In the genomic region with DNA sequence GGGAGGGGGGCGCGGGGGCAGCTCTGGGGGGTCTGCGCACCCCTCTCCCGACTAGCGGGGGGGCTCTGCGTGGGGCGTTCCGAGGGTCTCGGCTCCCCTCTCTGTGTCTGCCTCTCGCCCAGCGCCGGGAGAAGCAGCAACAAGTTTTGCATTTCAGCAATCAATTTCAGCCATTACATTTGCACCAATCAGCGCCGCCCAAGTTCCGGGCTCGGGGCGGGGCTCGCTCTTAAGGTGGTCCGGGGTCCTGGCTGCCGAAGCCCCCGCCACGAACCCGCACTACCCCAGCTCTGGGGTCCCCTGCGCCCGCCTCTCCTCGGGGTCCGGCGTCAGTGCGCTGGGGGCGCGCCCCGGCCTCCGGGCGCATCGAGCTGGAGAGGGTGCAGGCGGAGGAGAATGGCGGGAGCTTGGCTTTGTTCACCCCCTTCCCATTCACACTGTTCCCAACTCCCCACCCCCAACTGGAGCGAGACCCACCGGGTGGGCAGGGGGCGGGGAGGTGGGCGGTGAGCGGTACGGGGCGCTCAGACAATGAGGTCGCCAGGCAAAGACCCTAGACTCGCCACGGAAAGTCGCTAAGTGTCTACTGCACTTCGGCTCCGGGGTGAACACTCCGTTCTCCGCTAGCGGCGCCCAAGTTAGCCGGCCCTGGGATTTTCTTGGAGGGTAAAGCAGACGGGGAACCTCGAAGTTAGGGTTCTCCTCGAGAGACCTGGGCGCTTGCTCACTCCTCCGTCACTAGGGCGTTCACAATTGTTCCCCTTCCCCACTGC, we compare ENCODE assay signal across 1 cellular context.
TF ChIP-seq lines count a peak whose summit lies in the region.

A gene (minus strand): TSS at position 141 of the 773 bp plus-strand sequence. CDS start 1,213 bp downstream, outside the sequence.

TF ChIP-seq in HEK293, 187 proteins besides CTCF, POLR2A, EP300 and RAD21 (continued from another document and continues in another):
- TF ChIP-seq, protein P1, sequence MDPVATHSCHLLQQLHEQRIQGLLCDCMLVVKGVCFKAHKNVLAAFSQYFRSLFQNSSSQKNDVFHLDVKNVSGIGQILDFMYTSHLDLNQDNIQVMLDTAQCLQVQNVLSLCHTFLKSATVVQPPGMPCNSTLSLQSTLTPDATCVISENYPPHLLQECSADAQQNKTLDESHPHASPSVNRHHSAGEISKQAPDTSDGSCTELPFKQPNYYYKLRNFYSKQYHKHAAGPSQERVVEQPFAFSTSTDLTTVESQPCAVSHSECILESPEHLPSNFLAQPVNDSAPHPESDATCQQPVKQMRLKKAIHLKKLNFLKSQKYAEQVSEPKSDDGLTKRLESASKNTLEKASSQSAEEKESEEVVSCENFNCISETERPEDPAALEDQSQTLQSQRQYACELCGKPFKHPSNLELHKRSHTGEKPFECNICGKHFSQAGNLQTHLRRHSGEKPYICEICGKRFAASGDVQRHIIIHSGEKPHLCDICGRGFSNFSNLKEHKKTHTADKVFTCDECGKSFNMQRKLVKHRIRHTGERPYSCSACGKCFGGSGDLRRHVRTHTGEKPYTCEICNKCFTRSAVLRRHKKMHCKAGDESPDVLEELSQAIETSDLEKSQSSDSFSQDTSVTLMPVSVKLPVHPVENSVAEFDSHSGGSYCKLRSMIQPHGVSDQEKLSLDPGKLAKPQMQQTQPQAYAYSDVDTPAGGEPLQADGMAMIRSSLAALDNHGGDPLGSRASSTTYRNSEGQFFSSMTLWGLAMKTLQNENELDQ (tag by site-specific recombination; IDR thresholded peaks at IDR 0.05; ENCODE audit: low read depth) = no peak
- no peak for TF ChIP-seq OVOL3 (tag by site-specific recombination; IDR thresholded peaks at IDR 0.05)
- TF ChIP-seq ZNF664 (tag by site-specific recombination; IDR thresholded peaks at IDR 0.05) = no peak
- TF ChIP-seq, protein P2, sequence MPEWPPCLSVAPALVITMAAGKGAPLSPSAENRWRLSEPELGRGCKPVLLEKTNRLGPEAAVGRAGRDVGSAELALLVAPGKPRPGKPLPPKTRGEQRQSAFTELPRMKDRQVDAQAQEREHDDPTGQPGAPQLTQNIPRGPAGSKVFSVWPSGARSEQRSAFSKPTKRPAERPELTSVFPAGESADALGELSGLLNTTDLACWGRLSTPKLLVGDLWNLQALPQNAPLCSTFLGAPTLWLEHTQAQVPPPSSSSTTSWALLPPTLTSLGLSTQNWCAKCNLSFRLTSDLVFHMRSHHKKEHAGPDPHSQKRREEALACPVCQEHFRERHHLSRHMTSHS (tag by site-specific recombination; IDR thresholded peaks at IDR 0.05) = no peak
- no peak for TF ChIP-seq ZNF175 (tag by site-specific recombination; IDR thresholded peaks at IDR 0.05)
- TF ChIP-seq ZXDB (tag by site-specific recombination; IDR thresholded peaks at IDR 0.05) = no peak
- TF ChIP-seq, protein P3, sequence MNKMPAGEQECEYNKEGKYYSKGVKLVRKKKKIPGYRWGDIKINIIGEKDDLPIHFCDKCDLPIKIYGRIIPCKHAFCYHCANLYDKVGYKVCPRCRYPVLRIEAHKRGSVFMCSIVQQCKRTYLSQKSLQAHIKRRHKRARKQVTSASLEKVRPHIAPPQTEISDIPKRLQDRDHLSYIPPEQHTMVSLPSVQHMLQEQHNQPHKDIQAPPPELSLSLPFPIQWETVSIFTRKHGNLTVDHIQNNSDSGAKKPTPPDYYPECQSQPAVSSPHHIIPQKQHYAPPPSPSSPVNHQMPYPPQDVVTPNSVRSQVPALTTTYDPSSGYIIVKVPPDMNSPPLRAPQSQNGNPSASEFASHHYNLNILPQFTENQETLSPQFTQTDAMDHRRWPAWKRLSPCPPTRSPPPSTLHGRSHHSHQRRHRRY (tag by site-specific recombination; IDR thresholded peaks at IDR 0.05) = no peak
- TF ChIP-seq HOXA7 (CRISPR knock-in tag; IDR thresholded peaks at IDR 0.05; ENCODE audit: borderline replicate concordance) = no peak
- TF ChIP-seq ZNF610 (tag by site-specific recombination; IDR thresholded peaks at IDR 0.05; ENCODE audit: borderline replicate concordance) = no peak
- no peak for TF ChIP-seq ZBTB7A (tag by site-specific recombination; IDR thresholded peaks at IDR 0.05; ENCODE audit: low read depth)
- TF ChIP-seq, protein P4, sequence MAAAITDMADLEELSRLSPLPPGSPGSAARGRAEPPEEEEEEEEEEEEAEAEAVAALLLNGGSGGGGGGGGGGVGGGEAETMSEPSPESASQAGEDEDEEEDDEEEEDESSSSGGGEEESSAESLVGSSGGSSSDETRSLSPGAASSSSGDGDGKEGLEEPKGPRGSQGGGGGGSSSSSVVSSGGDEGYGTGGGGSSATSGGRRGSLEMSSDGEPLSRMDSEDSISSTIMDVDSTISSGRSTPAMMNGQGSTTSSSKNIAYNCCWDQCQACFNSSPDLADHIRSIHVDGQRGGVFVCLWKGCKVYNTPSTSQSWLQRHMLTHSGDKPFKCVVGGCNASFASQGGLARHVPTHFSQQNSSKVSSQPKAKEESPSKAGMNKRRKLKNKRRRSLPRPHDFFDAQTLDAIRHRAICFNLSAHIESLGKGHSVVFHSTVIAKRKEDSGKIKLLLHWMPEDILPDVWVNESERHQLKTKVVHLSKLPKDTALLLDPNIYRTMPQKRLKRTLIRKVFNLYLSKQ (tag by site-specific recombination; IDR thresholded peaks at IDR 0.05; ENCODE audit: borderline replicate concordance) = no peak
- TF ChIP-seq ZNF324 (tag by site-specific recombination; IDR thresholded peaks at IDR 0.05) = no peak
- TF ChIP-seq ZNF266 (tag by site-specific recombination; IDR thresholded peaks at IDR 0.05; ENCODE audit: low read depth) = no peak
- no peak for TF ChIP-seq ZNF555 (tag by site-specific recombination; conservative IDR thresholded peaks at IDR 0.05)
- TF ChIP-seq ZBTB1 (tag by site-specific recombination; IDR thresholded peaks at IDR 0.05) = no peak
- TF ChIP-seq ZNF350 (tag by site-specific recombination; IDR thresholded peaks at IDR 0.05) = no peak
- no peak for TF ChIP-seq ZNF776 (tag by site-specific recombination; IDR thresholded peaks at IDR 0.05; ENCODE audit: borderline replicate concordance)
- TF ChIP-seq ZNF473 (tag by site-specific recombination; IDR thresholded peaks at IDR 0.05) = no peak
- TF ChIP-seq ZNF529 (tag by site-specific recombination; IDR thresholded peaks at IDR 0.05; ENCODE audit: insufficient replicate concordance) = no peak
- TF ChIP-seq, protein P5, sequence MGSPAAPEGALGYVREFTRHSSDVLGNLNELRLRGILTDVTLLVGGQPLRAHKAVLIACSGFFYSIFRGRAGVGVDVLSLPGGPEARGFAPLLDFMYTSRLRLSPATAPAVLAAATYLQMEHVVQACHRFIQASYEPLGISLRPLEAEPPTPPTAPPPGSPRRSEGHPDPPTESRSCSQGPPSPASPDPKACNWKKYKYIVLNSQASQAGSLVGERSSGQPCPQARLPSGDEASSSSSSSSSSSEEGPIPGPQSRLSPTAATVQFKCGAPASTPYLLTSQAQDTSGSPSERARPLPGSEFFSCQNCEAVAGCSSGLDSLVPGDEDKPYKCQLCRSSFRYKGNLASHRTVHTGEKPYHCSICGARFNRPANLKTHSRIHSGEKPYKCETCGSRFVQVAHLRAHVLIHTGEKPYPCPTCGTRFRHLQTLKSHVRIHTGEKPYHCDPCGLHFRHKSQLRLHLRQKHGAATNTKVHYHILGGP (tag by site-specific recombination; IDR thresholded peaks at IDR 0.05) = no peak
- TF ChIP-seq, protein P6, sequence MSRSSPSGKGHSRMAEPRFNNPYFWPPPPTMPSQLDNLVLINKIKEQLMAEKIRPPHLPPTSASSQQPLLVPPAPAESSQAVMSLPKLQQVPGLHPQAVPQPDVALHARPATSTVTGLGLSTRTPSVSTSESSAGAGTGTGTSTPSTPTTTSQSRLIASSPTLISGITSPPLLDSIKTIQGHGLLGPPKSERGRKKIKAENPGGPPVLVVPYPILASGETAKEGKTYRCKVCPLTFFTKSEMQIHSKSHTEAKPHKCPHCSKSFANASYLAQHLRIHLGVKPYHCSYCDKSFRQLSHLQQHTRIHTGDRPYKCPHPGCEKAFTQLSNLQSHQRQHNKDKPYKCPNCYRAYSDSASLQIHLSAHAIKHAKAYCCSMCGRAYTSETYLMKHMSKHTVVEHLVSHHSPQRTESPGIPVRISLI (tag by site-specific recombination; IDR thresholded peaks at IDR 0.05) = no peak
- TF ChIP-seq, protein P7, sequence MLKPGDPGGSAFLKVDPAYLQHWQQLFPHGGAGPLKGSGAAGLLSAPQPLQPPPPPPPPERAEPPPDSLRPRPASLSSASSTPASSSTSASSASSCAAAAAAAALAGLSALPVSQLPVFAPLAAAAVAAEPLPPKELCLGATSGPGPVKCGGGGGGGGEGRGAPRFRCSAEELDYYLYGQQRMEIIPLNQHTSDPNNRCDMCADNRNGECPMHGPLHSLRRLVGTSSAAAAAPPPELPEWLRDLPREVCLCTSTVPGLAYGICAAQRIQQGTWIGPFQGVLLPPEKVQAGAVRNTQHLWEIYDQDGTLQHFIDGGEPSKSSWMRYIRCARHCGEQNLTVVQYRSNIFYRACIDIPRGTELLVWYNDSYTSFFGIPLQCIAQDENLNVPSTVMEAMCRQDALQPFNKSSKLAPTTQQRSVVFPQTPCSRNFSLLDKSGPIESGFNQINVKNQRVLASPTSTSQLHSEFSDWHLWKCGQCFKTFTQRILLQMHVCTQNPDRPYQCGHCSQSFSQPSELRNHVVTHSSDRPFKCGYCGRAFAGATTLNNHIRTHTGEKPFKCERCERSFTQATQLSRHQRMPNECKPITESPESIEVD (tag by site-specific recombination; IDR thresholded peaks at IDR 0.05) = no peak
- TF ChIP-seq, protein P8, sequence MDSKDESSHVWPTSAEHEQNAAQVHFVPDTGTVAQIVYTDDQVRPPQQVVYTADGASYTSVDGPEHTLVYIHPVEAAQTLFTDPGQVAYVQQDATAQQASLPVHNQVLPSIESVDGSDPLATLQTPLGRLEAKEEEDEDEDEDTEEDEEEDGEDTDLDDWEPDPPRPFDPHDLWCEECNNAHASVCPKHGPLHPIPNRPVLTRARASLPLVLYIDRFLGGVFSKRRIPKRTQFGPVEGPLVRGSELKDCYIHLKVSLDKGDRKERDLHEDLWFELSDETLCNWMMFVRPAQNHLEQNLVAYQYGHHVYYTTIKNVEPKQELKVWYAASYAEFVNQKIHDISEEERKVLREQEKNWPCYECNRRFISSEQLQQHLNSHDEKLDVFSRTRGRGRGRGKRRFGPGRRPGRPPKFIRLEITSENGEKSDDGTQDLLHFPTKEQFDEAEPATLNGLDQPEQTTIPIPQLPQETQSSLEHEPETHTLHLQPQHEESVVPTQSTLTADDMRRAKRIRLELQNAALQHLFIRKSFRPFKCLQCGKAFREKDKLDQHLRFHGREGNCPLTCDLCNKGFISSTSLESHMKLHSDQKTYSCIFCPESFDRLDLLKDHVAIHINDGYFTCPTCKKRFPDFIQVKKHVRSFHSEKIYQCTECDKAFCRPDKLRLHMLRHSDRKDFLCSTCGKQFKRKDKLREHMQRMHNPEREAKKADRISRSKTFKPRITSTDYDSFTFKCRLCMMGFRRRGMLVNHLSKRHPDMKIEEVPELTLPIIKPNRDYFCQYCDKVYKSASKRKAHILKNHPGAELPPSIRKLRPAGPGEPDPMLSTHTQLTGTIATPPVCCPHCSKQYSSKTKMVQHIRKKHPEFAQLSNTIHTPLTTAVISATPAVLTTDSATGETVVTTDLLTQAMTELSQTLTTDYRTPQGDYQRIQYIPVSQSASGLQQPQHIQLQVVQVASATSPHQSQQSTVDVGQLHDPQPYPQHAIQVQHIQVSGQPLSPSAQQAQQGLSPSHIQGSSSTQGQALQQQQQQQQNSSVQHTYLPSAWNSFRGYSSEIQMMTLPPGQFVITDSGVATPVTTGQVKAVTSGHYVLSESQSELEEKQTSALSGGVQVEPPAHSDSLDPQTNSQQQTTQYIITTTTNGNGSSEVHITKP (tag by site-specific recombination; IDR thresholded peaks at IDR 0.05) = peak; percentile 92
- no peak for TF ChIP-seq ZNF558 (tag by site-specific recombination; IDR thresholded peaks at IDR 0.05)
- no peak for TF ChIP-seq RBAK (tag by site-specific recombination; IDR thresholded peaks at IDR 0.05)
- TF ChIP-seq, protein P9, sequence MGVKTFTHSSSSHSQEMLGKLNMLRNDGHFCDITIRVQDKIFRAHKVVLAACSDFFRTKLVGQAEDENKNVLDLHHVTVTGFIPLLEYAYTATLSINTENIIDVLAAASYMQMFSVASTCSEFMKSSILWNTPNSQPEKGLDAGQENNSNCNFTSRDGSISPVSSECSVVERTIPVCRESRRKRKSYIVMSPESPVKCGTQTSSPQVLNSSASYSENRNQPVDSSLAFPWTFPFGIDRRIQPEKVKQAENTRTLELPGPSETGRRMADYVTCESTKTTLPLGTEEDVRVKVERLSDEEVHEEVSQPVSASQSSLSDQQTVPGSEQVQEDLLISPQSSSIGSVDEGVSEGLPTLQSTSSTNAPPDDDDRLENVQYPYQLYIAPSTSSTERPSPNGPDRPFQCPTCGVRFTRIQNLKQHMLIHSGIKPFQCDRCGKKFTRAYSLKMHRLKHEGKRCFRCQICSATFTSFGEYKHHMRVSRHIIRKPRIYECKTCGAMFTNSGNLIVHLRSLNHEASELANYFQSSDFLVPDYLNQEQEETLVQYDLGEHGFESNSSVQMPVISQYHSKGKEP (tag by site-specific recombination; IDR thresholded peaks at IDR 0.05) = no peak
- no peak for TF ChIP-seq ZNF423 (tag by site-specific recombination; IDR thresholded peaks at IDR 0.05)
- TF ChIP-seq ZNF311 (tag by site-specific recombination; IDR thresholded peaks at IDR 0.05; ENCODE audit: borderline replicate concordance) = no peak
- TF ChIP-seq HOXD13 (CRISPR knock-in tag; IDR thresholded peaks at IDR 0.05; ENCODE audit: borderline replicate concordance) = no peak
- no peak for TF ChIP-seq ZNF202 (tag by site-specific recombination; IDR thresholded peaks at IDR 0.05; ENCODE audit: borderline replicate concordance)
- no peak for TF ChIP-seq ZNF600 (tag by site-specific recombination; IDR thresholded peaks at IDR 0.05)
- TF ChIP-seq ZNF2 (tag by site-specific recombination; IDR thresholded peaks at IDR 0.05) = no peak
- TF ChIP-seq KLF16 (tag by site-specific recombination; IDR thresholded peaks at IDR 0.05) = no peak; the same call in 1 of the 2 replicates
- TF ChIP-seq BCL11B (tag by site-specific recombination; IDR thresholded peaks at IDR 0.05; ENCODE audit: low read depth) = no peak
- TF ChIP-seq ZNF510 (tag by site-specific recombination; IDR thresholded peaks at IDR 0.05; ENCODE audit: insufficient replicate concordance) = no peak
- TF ChIP-seq, protein P10, sequence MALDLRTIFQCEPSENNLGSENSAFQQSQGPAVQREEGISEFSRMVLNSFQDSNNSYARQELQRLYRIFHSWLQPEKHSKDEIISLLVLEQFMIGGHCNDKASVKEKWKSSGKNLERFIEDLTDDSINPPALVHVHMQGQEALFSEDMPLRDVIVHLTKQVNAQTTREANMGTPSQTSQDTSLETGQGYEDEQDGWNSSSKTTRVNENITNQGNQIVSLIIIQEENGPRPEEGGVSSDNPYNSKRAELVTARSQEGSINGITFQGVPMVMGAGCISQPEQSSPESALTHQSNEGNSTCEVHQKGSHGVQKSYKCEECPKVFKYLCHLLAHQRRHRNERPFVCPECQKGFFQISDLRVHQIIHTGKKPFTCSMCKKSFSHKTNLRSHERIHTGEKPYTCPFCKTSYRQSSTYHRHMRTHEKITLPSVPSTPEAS (tag by site-specific recombination; IDR thresholded peaks at IDR 0.05) = no peak
- TF ChIP-seq OSR2 (tag by site-specific recombination; IDR thresholded peaks at IDR 0.05) = no peak
